21 cellular contexts compared by ENCODE assay signal in the genomic region with DNA sequence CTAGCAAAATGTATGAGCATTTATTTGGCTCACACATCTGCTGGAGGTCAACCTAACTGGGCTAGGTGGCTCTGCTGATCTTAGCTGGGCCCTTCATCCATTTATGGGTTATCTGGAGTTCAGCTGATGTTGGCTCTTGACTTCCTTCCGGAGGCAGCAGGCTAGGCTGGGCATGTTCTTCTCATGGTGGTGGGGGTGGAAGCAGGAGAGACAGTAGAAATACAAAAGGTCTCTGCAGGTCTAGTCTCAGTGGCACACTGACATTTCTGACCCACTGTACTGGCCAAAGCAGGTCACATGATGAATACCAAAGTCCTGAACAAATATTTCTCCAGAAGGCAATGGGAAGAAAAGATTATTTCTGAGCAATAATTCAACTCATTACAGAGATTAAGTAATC.
"Had no signal": no experiment of that assay in that cellular context is flagged by ENCODE, and none has a peak within 500 bp of the region (broad histone marks: within the 10 kb centered on the region; RNA-seq: fewer than 3 reads in every experiment).

No MANE protein-coding gene starts in this region.

- H3K4me1 Mint-ChIP-seq: activated CD4-positive, alpha-beta memory T cell treated with anti-CD3 and anti-CD28 coated beads, Interleukin-2, amount 10 ng/mL, durations not matched to agents 7 days and 5 days; activated CD4-positive, alpha-beta T cell treated with anti-CD3 and anti-CD28 coated beads, Interleukin-2, amount 10 ng/mL, durations not matched to agents 24 days and 14 days; activated CD8-positive, alpha-beta memory T cell treated with anti-CD3 and anti-CD28 coated beads, Interleukin-2, amount 10 ng/mL, durations not matched to agents 7 days and 5 days; activated naive CD8-positive, alpha-beta T cell treated with anti-CD3 and anti-CD28 coated beads, Interleukin-2, amount 50 U/mL, for 24 hours; nephron progenitor cell; stimulated activated effector memory CD8-positive, alpha-beta T cell treated with anti-CD3 and anti-CD28 coated beads, Interleukin-12 subunit alpha, Interleukin-12 subunit beta, amount 100 ng/mL, for 72 hours; stimulated activated naive CD8-positive, alpha-beta T cell treated with anti-CD3 and anti-CD28 coated beads, Interleukin-15, amount 100 ng/mL, for 72 hours had no signal

- H3K4me3 ChIP-seq: cardiac muscle cell, esophagus squamous epithelium, gastrocnemius medialis, skin epidermis, tibial artery had no signal

- H3K4me1 ChIP-seq: gastrocnemius medialis, parathyroid adenoma had no signal

- H3K27ac Mint-ChIP-seq: activated CD4-positive, alpha-beta memory T cell treated with anti-CD3 and anti-CD28 coated beads, Interleukin-2, amount 10 ng/mL, durations not matched to agents 7 days and 5 days; activated CD4-positive, alpha-beta T cell treated with anti-CD3 and anti-CD28 coated beads, Interleukin-2, amount 10 ng/mL, durations not matched to agents 24 days and 14 days; activated CD8-positive, alpha-beta memory T cell treated with anti-CD3 and anti-CD28 coated beads, Interleukin-2, amount 10 ng/mL, durations not matched to agents 7 days and 5 days; activated naive CD8-positive, alpha-beta T cell treated with anti-CD3 and anti-CD28 coated beads, Interleukin-2, amount 50 U/mL, for 24 hours; nephron progenitor cell; stimulated activated effector memory CD8-positive, alpha-beta T cell treated with anti-CD3 and anti-CD28 coated beads, Interleukin-12 subunit alpha, Interleukin-12 subunit beta, amount 100 ng/mL, for 72 hours had no signal

- H3K36me3 Mint-ChIP-seq: activated CD8-positive, alpha-beta memory T cell treated with anti-CD3 and anti-CD28 coated beads, Interleukin-2, amount 10 ng/mL, durations not matched to agents 7 days and 5 days; stimulated activated effector memory CD8-positive, alpha-beta T cell treated with anti-CD3 and anti-CD28 coated beads, Interleukin-12 subunit alpha, Interleukin-12 subunit beta, amount 100 ng/mL, for 72 hours had no signal

- H3K27ac ChIP-seq: cardiac muscle cell, esophagus squamous epithelium, gastrocnemius medialis, parathyroid adenoma, skin epidermis, tibial artery, VCaP had no signal

- H3K9me3 ChIP-seq: esophagus squamous epithelium, gastrocnemius medialis, tibial artery had no signal

- H3K4me3 Mint-ChIP-seq: activated CD4-positive, alpha-beta memory T cell treated with anti-CD3 and anti-CD28 coated beads, Interleukin-2, amount 10 ng/mL, durations not matched to agents 7 days and 5 days; activated CD4-positive, alpha-beta T cell treated with anti-CD3 and anti-CD28 coated beads, Interleukin-2, amount 10 ng/mL, durations not matched to agents 24 days and 14 days; activated CD8-positive, alpha-beta memory T cell treated with anti-CD3 and anti-CD28 coated beads, Interleukin-2, amount 10 ng/mL, durations not matched to agents 7 days and 5 days; activated naive CD8-positive, alpha-beta T cell treated with anti-CD3 and anti-CD28 coated beads, Interleukin-2, amount 50 U/mL, for 24 hours; nephron progenitor cell; stimulated activated effector memory CD8-positive, alpha-beta T cell treated with anti-CD3 and anti-CD28 coated beads, Interleukin-12 subunit alpha, Interleukin-12 subunit beta, amount 100 ng/mL, for 72 hours; stimulated activated naive CD8-positive, alpha-beta T cell treated with anti-CD3 and anti-CD28 coated beads, Interleukin-15, amount 100 ng/mL, for 72 hours had no signal

- H3K9me3 Mint-ChIP-seq: activated CD4-positive, alpha-beta memory T cell treated with anti-CD3 and anti-CD28 coated beads, Interleukin-2, amount 10 ng/mL, durations not matched to agents 7 days and 5 days; activated CD4-positive, alpha-beta T cell treated with anti-CD3 and anti-CD28 coated beads, Interleukin-2, amount 10 ng/mL, durations not matched to agents 24 days and 14 days; activated naive CD8-positive, alpha-beta T cell treated with anti-CD3 and anti-CD28 coated beads, Interleukin-2, amount 50 U/mL, for 24 hours; stimulated activated effector memory CD8-positive, alpha-beta T cell treated with anti-CD3 and anti-CD28 coated beads, Interleukin-12 subunit alpha, Interleukin-12 subunit beta, amount 100 ng/mL, for 72 hours; stimulated activated naive CD8-positive, alpha-beta T cell treated with anti-CD3 and anti-CD28 coated beads, Interleukin-15, amount 100 ng/mL, for 72 hours had no signal

- H3K36me3 ChIP-seq: cardiac muscle cell, esophagus squamous epithelium, gastrocnemius medialis, tibial artery had no signal

- H3K79me2 ChIP-seq: parathyroid adenoma had no signal

- H2AFZ ChIP-seq: parathyroid adenoma had no signal

- DNase-seq: activated CD4-positive, alpha-beta memory T cell treated with anti-CD3 and anti-CD28 coated beads, Interleukin-2, amount 10 ng/mL, durations not matched to agents 7 days and 5 days; activated CD4-positive, alpha-beta T cell treated with anti-CD3 and anti-CD28 coated beads, Interleukin-2, amount 10 ng/mL, durations not matched to agents 24 days and 14 days; activated CD8-positive, alpha-beta memory T cell treated with anti-CD3 and anti-CD28 coated beads, Interleukin-2, amount 10 ng/mL, durations not matched to agents 7 days and 5 days; activated gamma-delta T cell; activated naive CD4-positive, alpha-beta T cell treated with anti-CD3 and anti-CD28 coated beads, Interleukin-2, amount 50 U/mL, for 16 hours; activated naive CD8-positive, alpha-beta T cell treated with anti-CD3 and anti-CD28 coated beads, Interleukin-2, amount 50 U/mL, for 24 hours; activated T-cell treated with anti-CD3 and anti-CD28 coated beads for 4 hours; esophagus squamous epithelium; gastrocnemius medialis; hypothalamus; left ventricle myocardium superior; nephron progenitor cell; right cardiac atrium; stimulated activated CD4-positive, alpha-beta T cell treated with anti-CD3 and anti-CD28 coated beads, Interleukin-2, amount 100 ng/mL, for 24 hours; stimulated activated naive CD8-positive, alpha-beta T cell treated with anti-CD3 and anti-CD28 coated beads, Interleukin-15, amount 100 ng/mL, for 72 hours; tibial artery had no signal

- H3K27me3 Mint-ChIP-seq: activated CD4-positive, alpha-beta memory T cell treated with anti-CD3 and anti-CD28 coated beads, Interleukin-2, amount 10 ng/mL, durations not matched to agents 7 days and 5 days; activated CD4-positive, alpha-beta T cell treated with anti-CD3 and anti-CD28 coated beads, Interleukin-2, amount 10 ng/mL, durations not matched to agents 24 days and 14 days; activated CD8-positive, alpha-beta memory T cell treated with anti-CD3 and anti-CD28 coated beads, Interleukin-2, amount 10 ng/mL, durations not matched to agents 7 days and 5 days; activated naive CD8-positive, alpha-beta T cell treated with anti-CD3 and anti-CD28 coated beads, Interleukin-2, amount 50 U/mL, for 24 hours; stimulated activated naive CD8-positive, alpha-beta T cell treated with anti-CD3 and anti-CD28 coated beads, Interleukin-15, amount 100 ng/mL, for 72 hours had no signal

- H3K27me3 ChIP-seq: cardiac muscle cell, esophagus squamous epithelium, gastrocnemius medialis, tibial artery had no signal
